Comparison of ENCODE assay signal across 8 cellular contexts in genomic region chr22:28882878-28883656, GRCh38. TPM values are rescaled to one million over a fixed set of nuclear protein-coding genes. Genes with fewer than 3 reads are reported as not detected.
DNase-seq lines count a peak whose midpoint lies in the region; ATAC-seq and TF ChIP-seq lines count a peak whose summit lies in the region.

TSS of gene ZNRF3 (plus strand) at chr22:28883572. CDS start at chr22:28883767, 195 bp downstream.

- DNase-seq in AG09319 (ENCODE audit: extremely low read depth, low read depth) (peak; percentile 87), Panc1 (ENCODE audit: low read depth, low spot score) (no peak), activated T-helper 1 cell treated with Interleukin-2 at 50 U/mL for 16 hours (ENCODE audit: low read depth) (peak; percentile 83), esophagus muscularis mucosa (ENCODE audit: extremely low spot score) (peak; percentile 96)
- peak; percentile 76 for DNase-seq in stimulated activated CD8-positive, alpha-beta memory T cell treated with anti-CD3 and anti-CD28 coated beads, Interleukin-4, amount 100 ng/mL, for 24 hours (ENCODE audit: low read depth)

- intact Hi-C loops in Panc1 (cut with micrococcal nuclease; ENCODE audit: unreplicated experiment), result no loop called here
- intact Hi-C loops in esophagus muscularis mucosa (cut with DNase I), result loop anchor here (10.0 kb wide), 1 partner anchor 152 kb away; no protein-coding TSS in a partner anchor

- CTCF ChIA-PET in Panc1 (lab: Charles Lee), result interaction anchor here (0.7 kb wide), 2 partner anchors 118 to 767 kb away, joined by 4 to 5 read pairs; no protein-coding TSS in a partner anchor

- in situ Hi-C loops in Panc1 (cut with HindIII; ENCODE audit: low pct_unique_long_range_greater_than_20kb, low sequenced_read_pairs), result no loop called here

- ATAC-seq in GM19438 (IDR thresholded peaks at IDR 0.05; ENCODE audit: low read depth, unreplicated experiment) (peak; percentile 66), Panc1 (peak; percentile 91)

- POLR2A ChIA-PET in Panc1 (lab: Charles Lee), result interaction anchor here (0.6 to 0.7 kb wide), 2 partner anchors 29 to 772 kb away, joined by 4 to 7 read pairs; no protein-coding TSS in a partner anchor

- no peak within 1 kb of the TSS for H3K9ac ChIP-seq in muscle layer of colon (ENCODE audit: low read length)

- H3K9me3 ChIP-seq in Panc1 (ENCODE audit: control insufficient read depth, insufficient read depth, low read depth, low read length) (no peaks in the 10 kb centered on the region), esophagus muscularis mucosa (no peaks in the 10 kb centered on the region), muscle layer of colon (ENCODE audit: low read length) (no peaks in the 10 kb centered on the region)

- H3K36me3 ChIP-seq in Panc1 (ENCODE audit: control insufficient read depth, insufficient read depth, low read length) (no peaks in the 10 kb centered on the region), esophagus muscularis mucosa (no peaks in the 10 kb centered on the region), muscle layer of colon (ENCODE audit: insufficient read depth, low read length) (no peaks in the 10 kb centered on the region)

- peak within 1 kb of the TSS; percentile 56 to 74 for H3K4me3 ChIP-seq in Panc1 (ENCODE audit: low read depth in 2 of 2, low read length in 2 of 2)
- H3K4me3 ChIP-seq in esophagus muscularis mucosa, result peak within 1 kb of the TSS; percentile 59 to 89 (median 74)
- H3K4me3 ChIP-seq in muscle layer of colon (ENCODE audit: low read depth in 1 of 2, low read length in 2 of 2), result peak within 1 kb of the TSS; percentile 65 to 81

- TF ChIP-seq EP300 in Ishikawa (IDR thresholded peaks at IDR 0.05; ENCODE audit: borderline replicate concordance) (no peak), esophagus muscularis mucosa (IDR thresholded peaks at IDR 0.05) (no peak)

- H3K4me1 ChIP-seq in Panc1 (ENCODE audit: control insufficient read depth, insufficient read depth, low read length) (peaks cover 14% of the 10 kb centered on the region), esophagus muscularis mucosa (peaks cover 16 to 49% (median 45%) of the 10 kb centered on the region in 4 donors), muscle layer of colon (ENCODE audit: insufficient read depth, low read length) (peaks cover 35% of the 10 kb centered on the region)

- no peak for TF ChIP-seq RAD21 in Ishikawa (IDR thresholded peaks at IDR 0.05; ENCODE audit: low read depth)

- no TSS peak for BruUV-seq in Panc1 (replicated peaks; lab: Mats Ljungman, UMichigan)

- 1% methylated on average over 36 of the region's 85 CpGs for WGBS in esophagus muscularis mucosa

- H3K27ac ChIP-seq in Panc1 (ENCODE audit: low read length), result peak within 1 kb of the TSS; percentile 40
- peak within 1 kb of the TSS; percentile 76 to 86 (median 82) for H3K27ac ChIP-seq in esophagus muscularis mucosa (replicated peaks in 1 of 4)
- H3K27ac ChIP-seq in muscle layer of colon (ENCODE audit: low read depth, low read length), result peak within 1 kb of the TSS; percentile 63

- TF ChIP-seq POLR2A in esophagus muscularis mucosa (IDR thresholded peaks at IDR 0.05; ENCODE audit: low read depth), result no peak

- H3K27me3 ChIP-seq in Panc1 (ENCODE audit: control insufficient read depth, insufficient read depth, low read length), result no peaks in the 10 kb centered on the region
- no peaks in the 10 kb centered on the region for H3K27me3 ChIP-seq in esophagus muscularis mucosa
- H3K27me3 ChIP-seq in muscle layer of colon (ENCODE audit: control insufficient read depth in 1 of 2, insufficient read depth in 2 of 2, low read length in 2 of 2), result no peaks in the 10 kb centered on the region

- TF ChIP-seq CTCF in AG09319 (IDR thresholded peaks at IDR 0.05; ENCODE audit: low read depth, low read length) (no peak), Panc1 (IDR thresholded peaks at IDR 0.05) (no peak), esophagus muscularis mucosa (IDR thresholded peaks at IDR 0.05) (no peak)

TF ChIP-seq in Ishikawa, 13 proteins besides CTCF, POLR2A, EP300 and RAD21:
- TF ChIP-seq TEAD4 (IDR thresholded peaks at IDR 0.05) (no peak), CEBPB (IDR thresholded peaks at IDR 0.05) (no peak), EGR1 (IDR thresholded peaks at IDR 0.05) (peak; percentile 62), CREB1 (IDR thresholded peaks at IDR 0.05; ENCODE audit: low read depth) (no peak; the same call in 1 of the 2 replicates), YY1 (IDR thresholded peaks at IDR 0.05; ENCODE audit: low read depth) (0 out of 2 replicates have a peak, but pooled peaks have one; percentile 69), TCF12 (IDR thresholded peaks at IDR 0.05; ENCODE audit: low read depth) (peak; percentile 12; the same call in 1 of the 2 replicates), TAF1 (IDR thresholded peaks at IDR 0.05; ENCODE audit: low read depth) (peak; percentile 83), NFIC (IDR thresholded peaks at IDR 0.05) (no peak; the same call in 1 of the 2 replicates), USF1 (IDR thresholded peaks at IDR 0.05) (peak; percentile 90), FOXM1 (IDR thresholded peaks at IDR 0.05; ENCODE audit: borderline replicate concordance, low read depth) (no peak), ZBTB7A (IDR thresholded peaks at IDR 0.05; ENCODE audit: low read depth) (0 out of 2 replicates have a peak, but pooled peaks have one; percentile 38)
- TF ChIP-seq, protein P1, sequence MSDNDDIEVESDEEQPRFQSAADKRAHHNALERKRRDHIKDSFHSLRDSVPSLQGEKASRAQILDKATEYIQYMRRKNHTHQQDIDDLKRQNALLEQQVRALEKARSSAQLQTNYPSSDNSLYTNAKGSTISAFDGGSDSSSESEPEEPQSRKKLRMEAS (IDR thresholded peaks at IDR 0.05), result peak; percentile 60; the same call in 1 of the 2 replicates
- TF ChIP-seq, protein P2, sequence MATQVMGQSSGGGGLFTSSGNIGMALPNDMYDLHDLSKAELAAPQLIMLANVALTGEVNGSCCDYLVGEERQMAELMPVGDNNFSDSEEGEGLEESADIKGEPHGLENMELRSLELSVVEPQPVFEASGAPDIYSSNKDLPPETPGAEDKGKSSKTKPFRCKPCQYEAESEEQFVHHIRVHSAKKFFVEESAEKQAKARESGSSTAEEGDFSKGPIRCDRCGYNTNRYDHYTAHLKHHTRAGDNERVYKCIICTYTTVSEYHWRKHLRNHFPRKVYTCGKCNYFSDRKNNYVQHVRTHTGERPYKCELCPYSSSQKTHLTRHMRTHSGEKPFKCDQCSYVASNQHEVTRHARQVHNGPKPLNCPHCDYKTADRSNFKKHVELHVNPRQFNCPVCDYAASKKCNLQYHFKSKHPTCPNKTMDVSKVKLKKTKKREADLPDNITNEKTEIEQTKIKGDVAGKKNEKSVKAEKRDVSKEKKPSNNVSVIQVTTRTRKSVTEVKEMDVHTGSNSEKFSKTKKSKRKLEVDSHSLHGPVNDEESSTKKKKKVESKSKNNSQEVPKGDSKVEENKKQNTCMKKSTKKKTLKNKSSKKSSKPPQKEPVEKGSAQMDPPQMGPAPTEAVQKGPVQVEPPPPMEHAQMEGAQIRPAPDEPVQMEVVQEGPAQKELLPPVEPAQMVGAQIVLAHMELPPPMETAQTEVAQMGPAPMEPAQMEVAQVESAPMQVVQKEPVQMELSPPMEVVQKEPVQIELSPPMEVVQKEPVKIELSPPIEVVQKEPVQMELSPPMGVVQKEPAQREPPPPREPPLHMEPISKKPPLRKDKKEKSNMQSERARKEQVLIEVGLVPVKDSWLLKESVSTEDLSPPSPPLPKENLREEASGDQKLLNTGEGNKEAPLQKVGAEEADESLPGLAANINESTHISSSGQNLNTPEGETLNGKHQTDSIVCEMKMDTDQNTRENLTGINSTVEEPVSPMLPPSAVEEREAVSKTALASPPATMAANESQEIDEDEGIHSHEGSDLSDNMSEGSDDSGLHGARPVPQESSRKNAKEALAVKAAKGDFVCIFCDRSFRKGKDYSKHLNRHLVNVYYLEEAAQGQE (IDR thresholded peaks at IDR 0.05; ENCODE audit: low read depth), result no peak

RNA-seq across cellular contexts. Expression of gene ZNRF3, which starts in this region (rescaled TPM):
- total RNA-seq in Panc1 (2021; ENCODE audit: unreplicated experiment) (7.3 TPM), esophagus muscularis mucosa (10 to 100 TPM; 12.9 to 29.7 (median 21.9) TPM)
- polyA plus RNA-seq in Panc1 (2012; ENCODE audit: insufficient read length), result 5.3 TPM
